Comparison of ENCODE assay signal across 24 cellular contexts in the genomic region with DNA sequence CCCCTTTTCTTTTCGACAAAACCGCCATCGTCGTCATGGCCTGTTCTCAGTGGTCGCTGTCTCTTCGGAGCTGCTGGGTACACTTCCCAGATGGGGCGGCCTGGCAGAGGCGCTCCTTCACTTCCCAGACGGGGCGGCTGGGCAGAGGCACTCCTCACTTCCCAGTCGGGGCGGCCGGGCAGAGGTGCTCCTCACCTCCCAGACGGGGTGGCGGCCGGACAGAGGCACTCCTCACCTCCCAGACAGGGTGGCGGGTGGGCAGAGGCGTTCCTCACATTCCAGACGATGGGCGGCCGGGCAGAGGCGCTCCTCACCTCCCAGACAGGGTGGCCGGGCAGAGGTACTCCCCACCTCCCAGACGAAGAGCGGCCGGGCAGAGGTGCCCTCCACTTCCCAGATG.
A peak's percentile ranks its signal among the peaks of the same experiment; 100 is the strongest.
DNase-seq lines count a peak whose midpoint lies in the region; ATAC-seq and TF ChIP-seq lines count a peak whose summit lies in the region.
"Had no signal": no experiment of that assay in that cellular context is flagged by ENCODE, and none has a peak within 500 bp of the region (broad histone marks: within the 10 kb centered on the region; RNA-seq: fewer than 3 reads in every experiment).

No MANE protein-coding gene starts in this region.

- no peaks in the 10 kb centered on the region for H3K9me3 Mint-ChIP-seq in chondrocyte (ENCODE audit: low read depth)
- peaks cover 10% of the 10 kb centered on the region for H3K9me3 Mint-ChIP-seq in glutamatergic neuron (ENCODE audit: unreplicated experiment)
- H3K9me3 Mint-ChIP-seq: CD4-positive, CD25-positive, alpha-beta regulatory T cell; CD8-positive, alpha-beta memory T cell had no signal

- H3K27ac Mint-ChIP-seq in chondrocyte (ENCODE audit: unreplicated experiment) (no peak overlapping the region), glutamatergic neuron (ENCODE audit: unreplicated experiment) (peak overlapping the region; percentile 76)
- H3K27ac Mint-ChIP-seq: B cell; CD14-positive monocyte; CD4-positive, alpha-beta memory T cell; CD4-positive, CD25-positive, alpha-beta regulatory T cell; CD8-positive, alpha-beta memory T cell had no signal

- DNase-seq in Right ventricle myocardium superior, result peak; percentile 35
- no peak for DNase-seq in left cardiac atrium
- DNase-seq in chondrocyte (ENCODE audit: low spot score), result peak; percentile 92
- DNase-seq in glutamatergic neuron, result no peak
- DNase-seq in LoVo (ENCODE audit: low spot score), result no peak
- no peak for DNase-seq in NCI-H526 treated with DMSO at 0.1 percent for 48 hours (lab: John Stamatoyannopoulos, UW)
- DNase-seq: 8988T; ACHN; C1 segment of cervical spinal cord; CD4-positive, alpha-beta memory T cell; CD4-positive, CD25-positive, alpha-beta regulatory T cell; CD8-positive, alpha-beta memory T cell; COR-L47; DMS 273 treated with DMSO at 0.1 percent for 48 hours; DMS153; DMS53; DMS79; DND-41; EL; GDM1 had no signal

- H3K36me3 Mint-ChIP-seq in chondrocyte (ENCODE audit: low read depth) (no peaks in the 10 kb centered on the region), glutamatergic neuron (ENCODE audit: unreplicated experiment) (no peaks in the 10 kb centered on the region)
- H3K36me3 Mint-ChIP-seq: CD14-positive monocyte had no signal

- H3K4me1 Mint-ChIP-seq in chondrocyte (ENCODE audit: low read depth) (no peaks in the 10 kb centered on the region), glutamatergic neuron (ENCODE audit: low read depth, unreplicated experiment) (peaks cover 26% of the 10 kb centered on the region)
- H3K4me1 Mint-ChIP-seq: B cell, CD14-positive monocyte had no signal

- TF ChIP-seq CTCF in chondrocyte (IDR thresholded peaks at IDR 0.05) (no peak), glutamatergic neuron (IDR thresholded peaks at IDR 0.05; ENCODE audit: partially characterized antibody, unreplicated experiment) (no peak)

- intact Hi-C loops in Right ventricle myocardium superior (cut with DNase I), result no loop called here
- intact Hi-C loops in left cardiac atrium (cut with DNase I), result no loop called here

- no peak for ATAC-seq in Right ventricle myocardium superior (ENCODE audit: poor library complexity)
- ATAC-seq in left cardiac atrium, result no peak
- ATAC-seq in GM18870 (IDR thresholded peaks at IDR 0.05; ENCODE audit: unreplicated experiment), result no peak
- ATAC-seq: GM12878 had no signal

- H3K27me3 Mint-ChIP-seq in chondrocyte (ENCODE audit: low read depth), result no peaks in the 10 kb centered on the region
- H3K27me3 Mint-ChIP-seq in glutamatergic neuron (ENCODE audit: unreplicated experiment), result peaks cover 2% of the 10 kb centered on the region
- H3K27me3 Mint-ChIP-seq: B cell; CD4-positive, alpha-beta memory T cell; CD4-positive, CD25-positive, alpha-beta regulatory T cell; CD8-positive, alpha-beta memory T cell had no signal

- no peak overlapping the region for H3K4me3 Mint-ChIP-seq in chondrocyte (ENCODE audit: unreplicated experiment)
- no peak overlapping the region for H3K4me3 Mint-ChIP-seq in glutamatergic neuron (ENCODE audit: unreplicated experiment)
- H3K4me3 Mint-ChIP-seq: B cell; CD14-positive monocyte; CD4-positive, alpha-beta memory T cell; CD4-positive, CD25-positive, alpha-beta regulatory T cell; CD8-positive, alpha-beta memory T cell had no signal

Comparison
In these comparisons a context has a peak if more than half of its experiments do, and no peak if none do; other contexts are left out.
1. DNase-seq: peak in Right ventricle myocardium superior (single experiment) and chondrocyte (single experiment); none in left cardiac atrium (single experiment), glutamatergic neuron (single experiment), LoVo (single experiment) and NCI-H526 treated with DMSO at 0.1 percent for 48 hours (single experiment).